Comparison of ENCODE assay signal across 17 cellular contexts in the genomic region with DNA sequence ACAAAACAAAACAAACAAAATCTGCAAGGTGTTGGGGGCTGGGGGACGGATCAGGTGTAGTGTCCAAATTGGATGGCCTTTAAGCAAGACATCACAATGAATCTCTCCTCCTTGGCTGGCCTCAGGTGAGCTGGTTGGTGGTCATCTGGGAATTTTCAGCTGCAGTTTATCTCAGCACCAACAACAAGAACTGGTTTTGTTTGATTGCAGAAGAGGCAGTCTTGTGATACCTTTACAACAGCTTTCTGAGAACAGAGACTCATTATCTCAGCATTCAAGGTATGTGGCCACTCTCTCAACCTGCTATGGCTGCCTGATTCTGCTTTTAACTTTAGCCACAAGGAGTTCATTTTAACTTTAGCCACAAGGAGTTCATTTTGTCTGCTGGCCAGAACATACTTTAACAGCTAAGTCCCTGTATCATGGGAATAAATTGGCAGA.
DNase-seq lines count a peak whose midpoint lies in the region; ATAC-seq and TF ChIP-seq lines count a peak whose summit lies in the region.
"Had no signal": no experiment of that assay in that cellular context is flagged by ENCODE, and none has a peak within 500 bp of the region (broad histone marks: within the 10 kb centered on the region; RNA-seq: fewer than 3 reads in every experiment).

No MANE protein-coding gene starts in this region.

- no peak for TF ChIP-seq EP300 in gastroesophageal sphincter (IDR thresholded peaks at IDR 0.05)

- no peaks in the 10 kb centered on the region for H3K4me1 ChIP-seq in gastroesophageal sphincter
- H3K4me1 ChIP-seq: ascending aorta, pancreas had no signal

- in situ Hi-C loops in SK-MEL-5 (cut with HindIII; ENCODE audit: low pct_unique_long_range_greater_than_20kb, low sequenced_read_pairs), result no loop called here

- no peaks in the 10 kb centered on the region for H3K27me3 ChIP-seq in gastroesophageal sphincter
- H3K27me3 ChIP-seq: ascending aorta, pancreas had no signal

- WGBS in gastroesophageal sphincter (ENCODE audit: low coverage in 1 of 2), 2 donors, result 100% methylated on average over 1 of the region's 1 CpG

- H3K36me3 ChIP-seq in gastroesophageal sphincter, result no peaks in the 10 kb centered on the region
- H3K36me3 ChIP-seq: ascending aorta, pancreas had no signal

- no peak for TF ChIP-seq CTCF in gastroesophageal sphincter (IDR thresholded peaks at IDR 0.05)

- H3K4me3 ChIP-seq in gastroesophageal sphincter, result no peak overlapping the region
- H3K4me3 ChIP-seq: ascending aorta, GM23248, pancreas had no signal

- TF ChIP-seq POLR2A in gastroesophageal sphincter (IDR thresholded peaks at IDR 0.05), result no peak

- ATAC-seq in GM18511 (IDR thresholded peaks at IDR 0.05; ENCODE audit: unreplicated experiment) (peak; percentile 57), HG02623 (IDR thresholded peaks at IDR 0.05; ENCODE audit: unreplicated experiment) (peak; percentile 45), gastroesophageal sphincter (no peak)
- ATAC-seq: activated T-cell treated with anti-CD3 and anti-CD28 coated beads, Interleukin-2, amount 50 U/mL, for 72 hours; pancreas; T-cell had no signal

- H3K27ac ChIP-seq in gastroesophageal sphincter, result no peak overlapping the region
- H3K27ac ChIP-seq: ascending aorta, GM23248, pancreas had no signal

- DNase-seq in SK-MEL-5 (ENCODE audit: low read depth, low spot score) (peak; percentile 66), iris pigment epithelial cell (ENCODE audit: low read depth) (peak; percentile 41), NCI-H146 treated with DMSO at 0.1 percent for 48 hours (lab: John Stamatoyannopoulos, UW; ENCODE audit: unreplicated experiment) (no peak), germinal center (ENCODE audit: low spot score) (no peak), epidermal melanocyte (ENCODE audit: insufficient read length, low spot score) (no peak)
- DNase-seq: activated T-cell treated with anti-CD3 and anti-CD28 coated beads, Interleukin-2, amount 50 U/mL, for 72 hours; effector memory CD4-positive, alpha-beta T cell; GM23248; KBM-7; NCI-H187 treated with DMSO at 0.1 percent for 48 hours; pancreas; stimulated activated CD4-positive, alpha-beta T cell treated with anti-CD3 and anti-CD28 coated beads, Interleukin-1b, Interleukin-23, amount 100 ng/mL, for 48 hours; T-cell had no signal

- H3K9me3 ChIP-seq in gastroesophageal sphincter, result no peaks in the 10 kb centered on the region
- H3K9me3 ChIP-seq: ascending aorta, pancreas had no signal

Comparison
In these comparisons a context has a peak if more than half of its experiments do, and no peak if none do; other contexts are left out.
1. DNase-seq: peak in SK-MEL-5 (single experiment) and iris pigment epithelial cell (single experiment); none in NCI-H146 treated with DMSO at 0.1 percent for 48 hours (single experiment), germinal center (single experiment) and epidermal melanocyte (single experiment).